In the genomic region with DNA sequence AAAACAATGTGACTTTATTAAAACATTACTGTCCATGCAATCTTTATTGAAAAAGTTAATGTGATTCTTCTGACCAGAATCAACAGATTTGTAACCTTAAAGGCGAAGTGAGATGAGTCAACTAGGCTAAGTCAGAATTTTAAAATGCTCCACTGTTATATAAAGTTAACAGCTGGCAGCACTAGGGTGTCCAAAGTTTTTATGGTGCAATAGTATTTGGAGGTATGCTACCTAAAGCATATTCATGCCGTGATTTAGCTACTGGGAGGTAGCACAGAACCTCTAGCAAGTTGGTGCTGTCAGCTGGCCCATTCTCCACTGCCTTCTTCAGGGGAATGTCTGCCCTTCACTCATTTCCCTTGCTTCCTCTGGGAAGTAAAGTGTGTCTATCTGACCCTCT, we compare ENCODE assay signal across 35 cellular contexts.
"Had no signal": no experiment of that assay in that cellular context is flagged by ENCODE, and none has a peak within 500 bp of the region (broad histone marks: within the 10 kb centered on the region; RNA-seq: fewer than 3 reads in every experiment).

No MANE protein-coding gene starts in this region.

- H3K36me3 ChIP-seq: Peyer's patch, SJSA1 had no signal

- H3K4me3 ChIP-seq: Peyer's patch, SJSA1 had no signal

- H3K4me1 Mint-ChIP-seq: activated B cell treated with CpG ODN at 0.5 μM for 24 hours; activated CD4-positive, alpha-beta memory T cell treated with anti-CD3 and anti-CD28 coated beads, Interleukin-2, amount 10 ng/mL, durations not matched to agents 7 days and 5 days; activated CD8-positive, alpha-beta memory T cell treated with anti-CD3 and anti-CD28 coated beads, Interleukin-2, amount 10 ng/mL, durations not matched to agents 7 days and 5 days; activated naive CD4-positive, alpha-beta T cell treated with anti-CD3 and anti-CD28 coated beads, Interleukin-2, amount 10 ng/mL, durations not matched to agents 7 days and 5 days; activated naive CD8-positive, alpha-beta T cell treated with anti-CD3 and anti-CD28 coated beads, Interleukin-2, amount 50 U/mL, for 24 hours; T-cell; T-helper 17 cell had no signal

- H3K4me1 ChIP-seq: Peyer's patch, SJSA1 had no signal

- ATAC-seq: activated CD8-positive, alpha-beta memory T cell treated with anti-CD3 and anti-CD28 coated beads, Interleukin-2, amount 10 ng/mL, durations not matched to agents 7 days and 5 days; activated naive CD8-positive, alpha-beta T cell treated with anti-CD3 and anti-CD28 coated beads, Interleukin-2, amount 50 U/mL, for 24 hours; T-cell; T-helper 17 cell had no signal

- H3K4me2 ChIP-seq: KMS-11, SK-N-SH had no signal

- H3K4me3 Mint-ChIP-seq: activated B cell treated with CpG ODN at 0.5 μM for 24 hours; activated CD4-positive, alpha-beta memory T cell treated with anti-CD3 and anti-CD28 coated beads, Interleukin-2, amount 10 ng/mL, durations not matched to agents 7 days and 5 days; activated CD8-positive, alpha-beta memory T cell treated with anti-CD3 and anti-CD28 coated beads, Interleukin-2, amount 10 ng/mL, durations not matched to agents 7 days and 5 days; activated naive CD4-positive, alpha-beta T cell treated with anti-CD3 and anti-CD28 coated beads, Interleukin-2, amount 10 ng/mL, durations not matched to agents 7 days and 5 days; activated naive CD8-positive, alpha-beta T cell; activated naive CD8-positive, alpha-beta T cell treated with anti-CD3 and anti-CD28 coated beads, Interleukin-2, amount 50 U/mL, for 24 hours; brain; T-cell; T-helper 17 cell had no signal

- H3K9ac ChIP-seq: KMS-11, SK-N-SH had no signal

- DNase-seq: activated B cell treated with CpG ODN at 0.5 μM for 24 hours; activated CD4-positive, alpha-beta memory T cell treated with anti-CD3 and anti-CD28 coated beads, Interleukin-2, amount 10 ng/mL, durations not matched to agents 7 days and 5 days; activated CD4-positive, alpha-beta T cell treated with anti-CD3 and anti-CD28 coated beads for 1 hour; activated CD4-positive, alpha-beta T cell treated with anti-CD3 and anti-CD28 coated beads for 48 hours; activated CD8-positive, alpha-beta memory T cell treated with anti-CD3 and anti-CD28 coated beads for 24 hours; activated CD8-positive, alpha-beta memory T cell treated with anti-CD3 and anti-CD28 coated beads, Interleukin-2, amount 10 ng/mL, durations not matched to agents 7 days and 5 days; activated CD8-positive, alpha-beta memory T cell treated with anti-CD3 and anti-CD28 coated beads, Interleukin-2, amount 50 U/mL, for 48 hours; activated effector memory CD4-positive, alpha-beta T cell treated with Interleukin-2 at 50 U/mL for 16 hours; activated naive CD4-positive, alpha-beta T cell treated with anti-CD3 and anti-CD28 coated beads, Interleukin-2, amount 10 ng/mL, durations not matched to agents 7 days and 5 days; activated naive CD8-positive, alpha-beta T cell treated with anti-CD3 and anti-CD28 coated beads, Interleukin-2, amount 50 U/mL, for 24 hours; activated T-cell treated with anti-CD3 and anti-CD28 coated beads, Interleukin-2, amount 50 U/mL, for 48 hours; anterior cingulate cortex; caudate nucleus; NCI-H1092 treated with DMSO at 0.1 percent for 48 hours; NCI-H1417; NCI-H146; NCI-H187; NCI-H2029 treated with DMSO at 0.1 percent for 48 hours; NCI-H2171 treated with DMSO at 0.1 percent for 48 hours; NCI-H2227 treated with DMSO at 0.1 percent for 48 hours; NCI-H446; NCI-H510A treated with DMSO at 0.1 percent for 48 hours; NCI-H526 treated with DMSO at 0.1 percent for 48 hours; NCI-H774; Peyer's patch; RPMI8226; SHP77 treated with DMSO at 0.1 percent for 48 hours; SK-N-SH; T-cell; T-helper 17 cell had no signal

- H3K9me3 Mint-ChIP-seq: activated B cell treated with CpG ODN at 0.5 μM for 24 hours; activated CD4-positive, alpha-beta memory T cell treated with anti-CD3 and anti-CD28 coated beads, Interleukin-2, amount 10 ng/mL, durations not matched to agents 7 days and 5 days; activated naive CD4-positive, alpha-beta T cell treated with anti-CD3 and anti-CD28 coated beads, Interleukin-2, amount 10 ng/mL, durations not matched to agents 7 days and 5 days; activated naive CD8-positive, alpha-beta T cell treated with anti-CD3 and anti-CD28 coated beads, Interleukin-2, amount 50 U/mL, for 24 hours; brain; T-cell had no signal

- H3K9me3 ChIP-seq: Peyer's patch, SJSA1, SK-N-SH had no signal

- H3K27me3 Mint-ChIP-seq: activated B cell treated with CpG ODN at 0.5 μM for 24 hours; activated naive CD4-positive, alpha-beta T cell treated with anti-CD3 and anti-CD28 coated beads, Interleukin-2, amount 10 ng/mL, durations not matched to agents 7 days and 5 days; activated naive CD8-positive, alpha-beta T cell treated with anti-CD3 and anti-CD28 coated beads, Interleukin-2, amount 50 U/mL, for 24 hours; brain had no signal

- H3K27ac ChIP-seq: KMS-11, Peyer's patch, SJSA1, VCaP had no signal

- H3K36me3 Mint-ChIP-seq: activated CD8-positive, alpha-beta memory T cell treated with anti-CD3 and anti-CD28 coated beads, Interleukin-2, amount 10 ng/mL, durations not matched to agents 7 days and 5 days; activated naive CD4-positive, alpha-beta T cell treated with anti-CD3 and anti-CD28 coated beads, Interleukin-2, amount 10 ng/mL, durations not matched to agents 7 days and 5 days; activated naive CD8-positive, alpha-beta T cell; brain; T-cell had no signal

- H3K27ac Mint-ChIP-seq: activated B cell treated with CpG ODN at 0.5 μM for 24 hours; activated CD4-positive, alpha-beta memory T cell treated with anti-CD3 and anti-CD28 coated beads, Interleukin-2, amount 10 ng/mL, durations not matched to agents 7 days and 5 days; activated CD8-positive, alpha-beta memory T cell treated with anti-CD3 and anti-CD28 coated beads, Interleukin-2, amount 10 ng/mL, durations not matched to agents 7 days and 5 days; activated naive CD4-positive, alpha-beta T cell treated with anti-CD3 and anti-CD28 coated beads, Interleukin-2, amount 10 ng/mL, durations not matched to agents 7 days and 5 days; activated naive CD8-positive, alpha-beta T cell; activated naive CD8-positive, alpha-beta T cell treated with anti-CD3 and anti-CD28 coated beads, Interleukin-2, amount 50 U/mL, for 24 hours; brain; T-cell; T-helper 17 cell had no signal

- H3K27me3 ChIP-seq: Peyer's patch, SJSA1 had no signal
